1 cellular context compared by ENCODE assay signal in the genomic region with DNA sequence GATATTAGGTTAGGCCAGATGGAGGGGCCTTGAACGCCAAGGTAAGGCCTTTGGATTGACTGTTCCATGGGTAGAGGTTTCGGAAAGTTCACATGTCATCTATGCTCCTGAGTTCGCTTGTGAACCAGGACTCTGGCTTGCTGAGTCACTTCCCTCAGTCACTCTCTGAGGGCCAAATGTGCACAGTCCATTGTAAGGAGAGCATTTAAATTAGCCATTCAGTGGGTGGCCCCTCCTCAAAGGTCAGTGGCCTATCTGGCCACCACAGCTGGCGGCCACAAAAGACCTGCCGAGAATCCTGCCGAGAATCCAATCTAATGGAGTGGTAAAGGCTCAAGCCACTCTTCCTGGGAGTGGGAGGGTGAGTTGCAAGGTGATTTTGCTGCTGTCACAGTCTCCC.
A peak's percentile ranks its signal among the peaks of the same experiment; 100 is the strongest.
TF ChIP-seq lines count a peak whose summit lies in the region.

No MANE protein-coding gene starts in this region.

TF ChIP-seq in K562, 482 proteins besides CTCF, POLR2A, EP300 and RAD21 (continued from another document):
- TF ChIP-seq E2F6 (IDR thresholded peaks at IDR 0.05; ENCODE audit: borderline replicate concordance in 1 of 2, extremely low read depth in 1 of 2, insufficient read depth in 1 of 2, insufficient read length in 1 of 2, low read depth in 1 of 2, low read length in 1 of 2, poor library complexity in 1 of 2, severe bottlenecking in 1 of 2) (peak in 1 of 2 experiments; percentile 11), CBFA2T3 (IDR thresholded peaks at IDR 0.05) (peak; percentile 38; the same call in 1 of the 2 replicates), ZBTB9 (CRISPR knock-in tag; IDR thresholded peaks at IDR 0.05) (peak; percentile 99), REST (CRISPR knock-in tag; IDR thresholded peaks at IDR 0.05; ENCODE audit: low read depth) (peak; percentile 70; the same call in 1 of the 2 replicates), SOX6 (IDR thresholded peaks at IDR 0.05) (peak; percentile 43; the same call in 1 of the 2 replicates), ETS2 (tag; IDR thresholded peaks at IDR 0.05; ENCODE audit: borderline replicate concordance, poor library complexity, severe bottlenecking) (no peak), TEAD4 (IDR thresholded peaks at IDR 0.05; ENCODE audit: low read length) (peak; percentile 15; the same call in 1 of the 2 replicates), TEAD4 (CRISPR knock-in tag; IDR thresholded peaks at IDR 0.05; ENCODE audit: borderline replicate concordance) (no peak), ARID1B (IDR thresholded peaks at IDR 0.05) (peak; percentile 62), EHMT2 (IDR thresholded peaks at IDR 0.05) (peak; percentile 72; the same call in 1 of the 2 replicates), BACH1 (tag; IDR thresholded peaks at IDR 0.05) (peak; percentile 31; the same call in 1 of the 2 replicates), TRIM28 (IDR thresholded peaks at IDR 0.05) (no peak), ZNF316 (IDR thresholded peaks at IDR 0.05) (peak; percentile 71), CXXC5 (CRISPR knock-in tag; IDR thresholded peaks at IDR 0.05) (no peak), ATF7 (IDR thresholded peaks at IDR 0.05) (peak; percentile 20; the same call in 1 of the 2 replicates), TCF3 (CRISPR knock-in tag; IDR thresholded peaks at IDR 0.05) (peak; percentile 74), ID3 (CRISPR knock-in tag; IDR thresholded peaks at IDR 0.05) (no peak), ID3 (tag; IDR thresholded peaks at IDR 0.05) (peak; percentile 64; the same call in 1 of the 2 replicates), MAFG (tag; conservative IDR thresholded peaks at IDR 0.05) (peak; percentile 76), KLF1 (tag; IDR thresholded peaks at IDR 0.05) (no peak), L3MBTL2 (IDR thresholded peaks at IDR 0.05) (peak; percentile 27; the same call in 1 of the 2 replicates)
- TF ChIP-seq, protein P1, sequence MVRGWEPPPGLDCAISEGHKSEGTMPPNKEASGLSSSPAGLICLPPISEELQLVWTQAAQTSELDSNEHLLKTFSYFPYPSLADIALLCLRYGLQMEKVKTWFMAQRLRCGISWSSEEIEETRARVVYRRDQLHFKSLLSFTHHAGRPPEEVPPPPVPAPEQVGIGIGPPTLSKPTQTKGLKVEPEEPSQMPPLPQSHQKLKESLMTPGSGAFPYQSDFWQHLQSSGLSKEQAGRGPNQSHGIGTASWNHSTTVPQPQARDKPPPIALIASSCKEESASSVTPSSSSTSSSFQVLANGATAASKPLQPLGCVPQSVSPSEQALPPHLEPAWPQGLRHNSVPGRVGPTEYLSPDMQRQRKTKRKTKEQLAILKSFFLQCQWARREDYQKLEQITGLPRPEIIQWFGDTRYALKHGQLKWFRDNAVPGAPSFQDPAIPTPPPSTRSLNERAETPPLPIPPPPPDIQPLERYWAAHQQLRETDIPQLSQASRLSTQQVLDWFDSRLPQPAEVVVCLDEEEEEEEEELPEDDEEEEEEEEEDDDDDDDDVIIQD (CRISPR knock-in tag; IDR thresholded peaks at IDR 0.05), result no peak
